In genomic region chr5:3452622-3453021, GRCh38 we compare ENCODE assay signal across 1 cellular context.
TF ChIP-seq lines count a peak whose summit lies in the region.

No MANE protein-coding gene starts in this region.

TF ChIP-seq in GM23338, 12 proteins besides CTCF, POLR2A, EP300 and RAD21:
- TF ChIP-seq JUNB (IDR thresholded peaks at IDR 0.05; ENCODE audit: unreplicated experiment) (no peak), ZNF462 (CRISPR knock-in tag; IDR thresholded peaks at IDR 0.05) (no peak), REST (IDR thresholded peaks at IDR 0.05; ENCODE audit: unreplicated experiment) (no peak), NANOG (IDR thresholded peaks at IDR 0.05; ENCODE audit: borderline replicate concordance) (no peak), STAT1 (IDR thresholded peaks at IDR 0.05; ENCODE audit: unreplicated experiment) (no peak), EZH2 (IDR thresholded peaks at IDR 0.05; ENCODE audit: low read depth, unreplicated experiment) (no peak), CREB1 (CRISPR knock-in tag; IDR thresholded peaks at IDR 0.05; ENCODE audit: low read depth) (no peak), EZH2phosphoT487 (IDR thresholded peaks at IDR 0.05; ENCODE audit: unreplicated experiment) (no peak), ZNF114 (CRISPR knock-in tag; IDR thresholded peaks at IDR 0.05) (no peak), ETS1 (IDR thresholded peaks at IDR 0.05) (no peak), POLR2AphosphoS5 (IDR thresholded peaks at IDR 0.05; ENCODE audit: low read depth) (no peak), ZNF331 (CRISPR knock-in tag; IDR thresholded peaks at IDR 0.05; ENCODE audit: low read depth) (no peak)
